ENCODE assay signal across 16 cellular contexts in genomic region chr19:16654621-16655020, GRCh38. TPM values are rescaled to one million over a fixed set of nuclear protein-coding genes. Genes with fewer than 3 reads are reported as not detected.
DNase-seq lines count a peak whose midpoint lies in the region; ATAC-seq and TF ChIP-seq lines count a peak whose summit lies in the region.
"Had no signal": no experiment of that assay in that cellular context is flagged by ENCODE, and none has a peak within 500 bp of the region (broad histone marks: within the 10 kb centered on the region; RNA-seq: fewer than 3 reads in every experiment).

No MANE protein-coding gene starts in this region.

- POLR2A ChIA-PET in PC-9 (lab: Charles Lee; ENCODE audit: unreplicated experiment) = interaction anchor here (0.6 kb wide), 1 partner anchor 64 kb away, joined by 3 read pairs; no protein-coding TSS in a partner anchor

- no peak overlapping the region for H3K4me2 ChIP-seq in PC-9
- H3K4me2 ChIP-seq: GM23338, SK-N-SH had no signal

- no peaks in the 10 kb centered on the region for H3K27me3 ChIP-seq in esophagus (ENCODE audit: control insufficient read depth in 1 of 2, insufficient read depth in 2 of 2, low read length in 2 of 2)
- H3K27me3 ChIP-seq in PC-9 (ENCODE audit: insufficient read depth, low read depth) = no peaks in the 10 kb centered on the region

- H3K9me3 Mint-ChIP-seq in activated T-cell treated with anti-CD3 and anti-CD28 coated beads, Interleukin-2, amount 50 U/mL, for 72 hours = no peaks in the 10 kb centered on the region
- no peaks in the 10 kb centered on the region for H3K9me3 Mint-ChIP-seq in activated T-cell treated with anti-CD3 and anti-CD28 coated beads, Interleukin-2, amount 50 U/mL, for 4 hours
- H3K9me3 Mint-ChIP-seq: GM23338 had no signal

- CTCF ChIA-PET in PC-9 (lab: Charles Lee) = no interaction called here

- H3K36me3 Mint-ChIP-seq in activated T-cell treated with anti-CD3 and anti-CD28 coated beads, Interleukin-2, amount 50 U/mL, for 72 hours (ENCODE audit: insufficient read depth in 2 of 2) = peaks cover 17 to 29% of the 10 kb centered on the region in 2 donors
- H3K36me3 Mint-ChIP-seq in activated T-cell treated with anti-CD3 and anti-CD28 coated beads, Interleukin-2, amount 50 U/mL, for 4 hours (ENCODE audit: insufficient read depth) = peaks cover 47% of the 10 kb centered on the region

- no peaks in the 10 kb centered on the region for H3K9me2 ChIP-seq in PC-9 (ENCODE audit: insufficient read depth)
- H3K9me2 ChIP-seq: SK-N-SH had no signal

- H3K36me3 ChIP-seq in esophagus (ENCODE audit: control insufficient read depth in 2 of 2, insufficient read depth in 2 of 2, low read length in 1 of 2) (peaks cover 16 to 35% of the 10 kb centered on the region in 2 donors), PC-9 (ENCODE audit: low read depth) (peaks cover 46% of the 10 kb centered on the region)

- no peaks in the 10 kb centered on the region for H3K27me3 Mint-ChIP-seq in activated T-cell treated with anti-CD3 and anti-CD28 coated beads, Interleukin-2, amount 50 U/mL, for 72 hours (ENCODE audit: low read depth)
- no peaks in the 10 kb centered on the region for H3K27me3 Mint-ChIP-seq in activated T-cell treated with anti-CD3 and anti-CD28 coated beads, Interleukin-2, amount 50 U/mL, for 4 hours (ENCODE audit: low read depth)

- H3K4me3 ChIP-seq in esophagus (ENCODE audit: low read depth in 1 of 2, low read length in 2 of 2) (no peak overlapping the region), PC-9 (no peak overlapping the region)
- H3K4me3 ChIP-seq: GM23338 had no signal

- peaks cover 30% of the 10 kb centered on the region for H3K4me1 Mint-ChIP-seq in activated T-cell treated with anti-CD3 and anti-CD28 coated beads, Interleukin-2, amount 50 U/mL, for 72 hours (ENCODE audit: low read depth)
- H3K4me1 Mint-ChIP-seq in activated T-cell treated with anti-CD3 and anti-CD28 coated beads, Interleukin-2, amount 50 U/mL, for 4 hours (ENCODE audit: low read depth) = peaks cover 30% of the 10 kb centered on the region

- H3K4me1 ChIP-seq in esophagus (ENCODE audit: control insufficient read depth in 2 of 2, insufficient read depth in 2 of 2, low read length in 1 of 2) (peaks cover 6 to 14% of the 10 kb centered on the region in 2 donors), PC-9 (replicated peaks; ENCODE audit: insufficient read depth) (peaks cover 8% of the 10 kb centered on the region)

- H3K27ac ChIP-seq in esophagus (ENCODE audit: low read depth in 2 of 2, low read length in 1 of 2) = peak overlapping the region; percentile 36 to 44
- no peak overlapping the region for H3K27ac ChIP-seq in PC-9

- no peaks in the 10 kb centered on the region for H3K9me3 ChIP-seq in esophagus (ENCODE audit: control insufficient read depth in 2 of 2, insufficient read depth in 1 of 2, low read depth in 1 of 2, low read length in 1 of 2)
- no peaks in the 10 kb centered on the region for H3K9me3 ChIP-seq in PC-9 (ENCODE audit: insufficient read depth, low read depth)
- H3K9me3 ChIP-seq: SK-N-SH had no signal

- H3K27ac Mint-ChIP-seq in activated T-cell treated with anti-CD3 and anti-CD28 coated beads, Interleukin-2, amount 50 U/mL, for 72 hours = peak overlapping the region; percentile 54
- H3K27ac Mint-ChIP-seq: GM23338 had no signal

- peaks cover 15% of the 10 kb centered on the region; the same call in 1 of the 2 replicates for H3F3A ChIP-seq in PC-9 (ENCODE audit: insufficient read depth, low read depth)

- ATAC-seq in activated T-cell treated with anti-CD3 and anti-CD28 coated beads, Interleukin-2, amount 50 U/mL, for 72 hours (replicated peaks in 1 of 2) = no peak
- ATAC-seq in activated T-cell treated with anti-CD3 and anti-CD28 coated beads, Interleukin-2, amount 50 U/mL, for 4 hours = no peak
- no peak for ATAC-seq in GM21825 (IDR thresholded peaks at IDR 0.05; ENCODE audit: unreplicated experiment)
- ATAC-seq: Right ventricle myocardium inferior had no signal

- peaks cover 82% of the 10 kb centered on the region for H4K20me1 ChIP-seq in PC-9 (ENCODE audit: insufficient read depth)

- intact Hi-C loops in PC-9 (cut with micrococcal nuclease; ENCODE audit: unreplicated experiment) = no loop called here

- H3K79me2 ChIP-seq in PC-9 (ENCODE audit: low read depth) = peaks cover 48% of the 10 kb centered on the region

- no peak for TF ChIP-seq CTCF in PC-9 (conservative IDR thresholded peaks at IDR 0.05)

- WGBS in esophagus, 2 donors = 87 to 95% methylated on average over 3 of the region's 3 CpGs

- no peak overlapping the region for H3K4me3 Mint-ChIP-seq in activated T-cell treated with anti-CD3 and anti-CD28 coated beads, Interleukin-2, amount 50 U/mL, for 72 hours
- no peak overlapping the region for H3K4me3 Mint-ChIP-seq in activated T-cell treated with anti-CD3 and anti-CD28 coated beads, Interleukin-2, amount 50 U/mL, for 4 hours
- H3K4me3 Mint-ChIP-seq: GM23338 had no signal

- no peak for DNase-seq in activated T-cell treated with anti-CD3 and anti-CD28 coated beads, Interleukin-2, amount 50 U/mL, for 72 hours
- no peak for DNase-seq in activated T-cell treated with anti-CD3 and anti-CD28 coated beads, Interleukin-2, amount 50 U/mL, for 4 hours
- peak; percentile 78 for DNase-seq in NCI-H69 (lab: John Stamatoyannopoulos, UW)
- DNase-seq in PC-9 = no peak
- no peak for DNase-seq in activated CD4-positive, CD25-positive, alpha-beta regulatory T cell treated with anti-CD3 and anti-CD28 coated beads, Interleukin-2, amount 50 U/mL, for 72 hours
- no peak for DNase-seq in DMS153 (lab: John Stamatoyannopoulos, UW)
- DNase-seq: AML-193, GF-D8, NCI-H1417, NCI-H2029 treated with DMSO at 0.1 percent for 48 hours, NCI-H526 had no signal

- H2AFZ ChIP-seq in PC-9 = no peak overlapping the region
- H2AFZ ChIP-seq: GM23338 had no signal

- no TSS peak for BruUV-seq in PC-9 (replicated peaks; lab: Mats Ljungman, UMichigan)

RNA-seq across cellular contexts. Expression of gene SMIM7, which starts 5.3 kb away (rescaled TPM):
- total RNA-seq in activated T-cell treated with anti-CD3 and anti-CD28 coated beads, Interleukin-2, amount 50 U/mL, for 72 hours = 10 to 100 TPM; 75.8 to 81.1 TPM
- 10 to 100 TPM; 55.3 to 60.2 (median 60.2) TPM for total RNA-seq in activated T-cell treated with anti-CD3 and anti-CD28 coated beads, Interleukin-2, amount 50 U/mL, for 4 hours
- polyA plus RNA-seq in esophagus = 10 to 100 TPM; 41.3 to 52.0 TPM
- total RNA-seq in PC-9 (2021) = 69.7 and 72.9 TPM in 2 replicates

RNA-seq across cellular contexts. Expression of gene TMEM38A, which starts 6.3 kb away (rescaled TPM):
- total RNA-seq in activated T-cell treated with anti-CD3 and anti-CD28 coated beads, Interleukin-2, amount 50 U/mL, for 72 hours = 1 to 10 TPM; 1.6 to 2.6 TPM
- under 1 TPM; 0.27 to 0.89 (median 0.45) TPM for total RNA-seq in activated T-cell treated with anti-CD3 and anti-CD28 coated beads, Interleukin-2, amount 50 U/mL, for 4 hours
- polyA plus RNA-seq in esophagus = 1 to 10 TPM; 1.3 to 2.6 TPM
- 14.2 and 16.0 TPM in 2 replicates for total RNA-seq in PC-9 (2021)

RNA-seq across cellular contexts. Expression of gene MED26, which starts 26.6 kb away (rescaled TPM):
- total RNA-seq in activated T-cell treated with anti-CD3 and anti-CD28 coated beads, Interleukin-2, amount 50 U/mL, for 72 hours = 10 to 100 TPM; 18.6 to 20.2 TPM
- total RNA-seq in activated T-cell treated with anti-CD3 and anti-CD28 coated beads, Interleukin-2, amount 50 U/mL, for 4 hours = 10 to 100 TPM; 17.4 to 19.5 (median 18.2) TPM
- 1 to 10 TPM; 5.0 to 5.5 TPM for polyA plus RNA-seq in esophagus
- 11.9 and 13.0 TPM in 2 replicates for total RNA-seq in PC-9 (2021)
